10 cellular contexts compared by ENCODE assay signal in the genomic region with DNA sequence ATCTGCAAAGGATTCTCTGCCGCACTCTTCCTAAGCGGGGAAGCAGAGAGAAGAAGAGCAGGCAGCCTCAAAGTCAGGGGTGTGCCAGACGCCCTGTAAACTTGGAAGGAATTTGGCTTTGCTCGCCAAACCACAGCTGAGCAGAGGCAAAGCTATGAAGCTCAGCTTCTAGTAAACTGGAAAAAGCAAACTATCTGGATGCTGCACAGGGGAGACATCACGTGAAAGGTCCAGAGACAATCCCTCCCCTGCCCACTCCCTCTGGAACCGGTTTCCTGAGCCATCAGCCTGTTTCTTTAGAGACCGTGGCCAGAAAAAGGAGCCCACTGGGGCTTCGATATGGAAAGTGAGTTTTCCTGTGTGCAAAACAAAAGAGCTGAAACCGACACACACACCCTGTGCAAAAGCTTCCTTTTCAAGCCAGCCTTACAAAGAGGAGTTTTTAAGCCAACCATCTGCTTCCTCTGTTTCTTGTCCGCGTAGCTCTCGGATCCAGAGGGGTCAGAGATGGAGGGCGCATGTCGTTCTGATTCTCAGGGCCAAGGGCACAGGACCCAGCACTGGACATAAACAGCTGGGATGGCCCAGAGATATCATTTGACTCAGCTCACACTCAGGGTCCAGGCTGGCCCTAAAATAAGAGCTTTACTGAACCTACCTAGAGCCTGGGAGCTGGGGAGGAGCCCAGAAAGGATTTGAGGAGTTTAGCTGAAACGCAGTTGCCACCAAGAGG. TPM values are rescaled to one million over a fixed set of nuclear protein-coding genes. Genes with fewer than 3 reads are reported as not detected.
DNase-seq lines count a peak whose midpoint lies in the region; ATAC-seq, FAIRE-seq and TF ChIP-seq lines count a peak whose summit lies in the region.
"Had no signal": no experiment of that assay in that cellular context is flagged by ENCODE, and none has a peak within 500 bp of the region (broad histone marks: within the 10 kb centered on the region; RNA-seq: fewer than 3 reads in every experiment).

No MANE protein-coding gene starts in this region.

- peak overlapping the region; percentile 37 for H2AFZ ChIP-seq in astrocyte (ENCODE audit: low read depth, low read length)

- no peak overlapping the region for H3K9ac ChIP-seq in astrocyte (ENCODE audit: low read length)

- no peaks in the 10 kb centered on the region for H4K20me1 ChIP-seq in astrocyte (ENCODE audit: insufficient read depth, low read length)

- H3K4me1 Mint-ChIP-seq in CD4-positive, alpha-beta T cell (ENCODE audit: low read depth): peaks cover 7% of the 10 kb centered on the region
- no peaks in the 10 kb centered on the region for H3K4me1 Mint-ChIP-seq in astrocyte (ENCODE audit: low read depth, unreplicated experiment)
- H3K4me1 Mint-ChIP-seq in activated T-cell treated with anti-CD3 and anti-CD28 coated beads, Interleukin-2, amount 50 U/mL, for 24 hours (ENCODE audit: low read depth): peaks cover 11% of the 10 kb centered on the region

- peaks cover 15% of the 10 kb centered on the region for H3K4me1 ChIP-seq in astrocyte (ENCODE audit: insufficient read depth, low read length)

- ATAC-seq in CD4-positive, alpha-beta T cell (ENCODE audit: poor library complexity): peak; percentile 52
- ATAC-seq in left cardiac atrium (peak; percentile 21 to 57), sciatic nerve (peak; percentile 89)

- DNase-seq in CD4-positive, alpha-beta T cell: no peak
- DNase-seq in astrocyte (ENCODE audit: low read depth) (peak; percentile 85), left cardiac atrium (no peak), sciatic nerve (ENCODE audit: low spot score) (peak; percentile 71), COLO668 (lab: John Stamatoyannopoulos, UW; ENCODE audit: unreplicated experiment) (no peak), NCI-H2029 treated with DMSO at 0.1 percent for 48 hours (lab: John Stamatoyannopoulos, UW) (no peak)
- no peak for DNase-seq in activated T-cell treated with anti-CD3 and anti-CD28 coated beads, Interleukin-2, amount 50 U/mL, for 24 hours
- DNase-seq in activated T-cell treated with anti-CD3 and anti-CD28 coated beads, Interleukin-2, amount 50 U/mL, for 1 hour: no peak
- DNase-seq: activated T-cell treated with anti-CD3 and anti-CD28 coated beads for 4 hours, DMS79 had no signal

- H3K27ac Mint-ChIP-seq in CD4-positive, alpha-beta T cell: no peak overlapping the region
- H3K27ac Mint-ChIP-seq in astrocyte (ENCODE audit: unreplicated experiment): no peak overlapping the region
- H3K27ac Mint-ChIP-seq in activated T-cell treated with anti-CD3 and anti-CD28 coated beads, Interleukin-2, amount 50 U/mL, for 24 hours: no peak overlapping the region

- intact Hi-C loops in CD4-positive, alpha-beta T cell (cut with DNase I, micrococcal nuclease): no loop called here
- intact Hi-C loops in left cardiac atrium (cut with DNase I): loop anchor here in 1 of 2 donors (5.0 kb wide), 2 partner anchors 59 to 146 kb away; partner anchors contain the start of genes DNAAF5 and PRKAR1B
- intact Hi-C loops in sciatic nerve (cut with DNase I): no loop called here

- no peak for TF ChIP-seq CTCF in CD4-positive, alpha-beta T cell (IDR thresholded peaks at IDR 0.05)
- no peak for TF ChIP-seq CTCF in astrocyte (IDR thresholded peaks at IDR 0.05; ENCODE audit: insufficient read depth, low read depth, low read length)

- H3K36me3 Mint-ChIP-seq in CD4-positive, alpha-beta T cell (ENCODE audit: low read depth): peaks cover 15% of the 10 kb centered on the region
- H3K36me3 Mint-ChIP-seq in astrocyte (ENCODE audit: low read depth, unreplicated experiment): peaks cover 7% of the 10 kb centered on the region
- H3K36me3 Mint-ChIP-seq in activated T-cell treated with anti-CD3 and anti-CD28 coated beads, Interleukin-2, amount 50 U/mL, for 24 hours (ENCODE audit: low read depth): peaks cover 26% of the 10 kb centered on the region

- H3K27me3 ChIP-seq in CD4-positive, alpha-beta T cell (ENCODE audit: control insufficient read depth, insufficient read depth, low read length): no peaks in the 10 kb centered on the region
- H3K27me3 ChIP-seq in astrocyte (ENCODE audit: insufficient read depth, low read length): no peaks in the 10 kb centered on the region

- H3K27me3 Mint-ChIP-seq in CD4-positive, alpha-beta T cell: no peaks in the 10 kb centered on the region
- no peaks in the 10 kb centered on the region for H3K27me3 Mint-ChIP-seq in astrocyte (ENCODE audit: low read depth, unreplicated experiment)
- no peaks in the 10 kb centered on the region for H3K27me3 Mint-ChIP-seq in activated T-cell treated with anti-CD3 and anti-CD28 coated beads, Interleukin-2, amount 50 U/mL, for 24 hours

- H3K27ac ChIP-seq in CD4-positive, alpha-beta T cell (ENCODE audit: low read depth, low read length): no peak overlapping the region
- no peak overlapping the region for H3K27ac ChIP-seq in astrocyte (ENCODE audit: low read depth, low read length)

- no peak for FAIRE-seq in astrocyte (lab: Jason Lieb, UNC)

- no peaks in the 10 kb centered on the region for H3K79me2 ChIP-seq in astrocyte (ENCODE audit: insufficient read depth, low read length)

- H3K4me3 ChIP-seq in astrocyte (ENCODE audit: insufficient read depth, low read depth, low read length): no peak overlapping the region

- CTCF ChIA-PET in CD4-positive, alpha-beta T cell (lab: Charles Lee): no interaction called here

- no peaks in the 10 kb centered on the region for H3K36me3 ChIP-seq in astrocyte (ENCODE audit: insufficient read depth, low read length)

- POLR2A ChIA-PET in CD4-positive, alpha-beta T cell (lab: Charles Lee): interaction anchor here (0.6 to 1.7 kb wide), 4 partner anchors 38 to 286 kb away, joined by 3 to 10 read pairs (median 4); no protein-coding TSS in a partner anchor

- peaks cover 3% of the 10 kb centered on the region for H3K9me3 Mint-ChIP-seq in CD4-positive, alpha-beta T cell
- H3K9me3 Mint-ChIP-seq in astrocyte (ENCODE audit: unreplicated experiment): peaks cover 2% of the 10 kb centered on the region
- H3K9me3 Mint-ChIP-seq in activated T-cell treated with anti-CD3 and anti-CD28 coated beads, Interleukin-2, amount 50 U/mL, for 24 hours: peaks cover 7% of the 10 kb centered on the region

- H3K9me3 ChIP-seq in CD4-positive, alpha-beta T cell (ENCODE audit: control insufficient read depth, low read length): no peaks in the 10 kb centered on the region
- H3K9me3 ChIP-seq in astrocyte (ENCODE audit: insufficient read depth, low read depth, low read length): peaks cover 2% of the 10 kb centered on the region

- peak overlapping the region; percentile 51 for H3K4me2 ChIP-seq in astrocyte (ENCODE audit: low read length)

- no peak overlapping the region for H3K4me3 Mint-ChIP-seq in CD4-positive, alpha-beta T cell
- no peak overlapping the region for H3K4me3 Mint-ChIP-seq in astrocyte (ENCODE audit: unreplicated experiment)
- H3K4me3 Mint-ChIP-seq in activated T-cell treated with anti-CD3 and anti-CD28 coated beads, Interleukin-2, amount 50 U/mL, for 24 hours: no peak overlapping the region

RNA-seq across cellular contexts. Expression of gene DNAAF5, which starts 58.2 kb away (rescaled TPM):
- 1 to 10 TPM; 4.8 to 6.1 TPM for total RNA-seq in CD4-positive, alpha-beta T cell
- total RNA-seq in astrocyte: 24.5 and 25.9 TPM in 2 replicates
- 10 to 100 TPM; 14.9 to 15.0 TPM for total RNA-seq in left cardiac atrium
- 19.0 TPM for total RNA-seq in sciatic nerve

RNA-seq across cellular contexts. Expression of gene PRKAR1B, which starts 58.8 kb away (rescaled TPM):
- total RNA-seq in CD4-positive, alpha-beta T cell: 10 to 100 TPM; 18.8 to 19.5 TPM
- total RNA-seq in astrocyte: 14.7 and 14.8 TPM in 2 replicates
- 10 to 100 TPM; 15.8 to 19.8 TPM for total RNA-seq in left cardiac atrium
- total RNA-seq in sciatic nerve: 11.1 TPM

Comparison
In these comparisons a context has a peak if more than half of its experiments do, and no peak if none do; other contexts are left out.
1. ATAC-seq: peak in every context shown above with its lines; median percentile 89 in sciatic nerve; 52 in CD4-positive, alpha-beta T cell; 39 in left cardiac atrium.
2. DNase-seq: peak in astrocyte (single experiment) and sciatic nerve (single experiment); none in CD4-positive, alpha-beta T cell (0 of 10), left cardiac atrium (single experiment), COLO668 (single experiment), NCI-H2029 treated with DMSO at 0.1 percent for 48 hours (single experiment), activated T-cell treated with anti-CD3 and anti-CD28 coated beads, Interleukin-2, amount 50 U/mL, for 24 hours (single experiment) and activated T-cell treated with anti-CD3 and anti-CD28 coated beads, Interleukin-2, amount 50 U/mL, for 1 hour (single experiment).